In genomic region chr2:74415762-74416395, GRCh38 we compare ENCODE assay signal across 10 cellular contexts. TPM values are rescaled to one million over a fixed set of nuclear protein-coding genes. Genes with fewer than 3 reads are reported as not detected.
DNase-seq lines count a peak whose midpoint lies in the region; ATAC-seq, FAIRE-seq and TF ChIP-seq lines count a peak whose summit lies in the region.
"Had no signal": no experiment of that assay in that cellular context is flagged by ENCODE, and none has a peak within 500 bp of the region (broad histone marks: within the 10 kb centered on the region; RNA-seq: fewer than 3 reads in every experiment).

No MANE protein-coding gene starts in this region.

- peaks cover 18% of the 10 kb centered on the region for H3K4me1 Mint-ChIP-seq in activated CD8-positive, alpha-beta T cell treated with anti-CD3 and anti-CD28 coated beads for 36 hours (ENCODE audit: low read depth)
- peaks cover 32% of the 10 kb centered on the region for H3K4me1 Mint-ChIP-seq in activated CD8-positive, alpha-beta T cell treated with anti-CD3 and anti-CD28 coated beads, Interleukin-2, amount 10 ng/mL, durations not matched to agents 7 days and 5 days (ENCODE audit: low read depth)

- in situ Hi-C loops in GM12878 (cut with MboI), result no loop called here

- peaks cover 46% of the 10 kb centered on the region for H3K4me1 ChIP-seq in GM12878 (ENCODE audit: control insufficient read depth, insufficient read depth, low read length)
- peaks cover 0 to 11% (median 0%) of the 10 kb centered on the region in 4 donors for H3K4me1 ChIP-seq in right lobe of liver
- H3K4me1 ChIP-seq in tibial artery, result peaks cover 0 to 35% (median 20%) of the 10 kb centered on the region in 4 donors

- no peak for ATAC-seq in activated CD8-positive, alpha-beta T cell treated with anti-CD3 and anti-CD28 coated beads for 36 hours
- no peak for ATAC-seq in activated CD8-positive, alpha-beta T cell treated with anti-CD3 and anti-CD28 coated beads, Interleukin-2, amount 10 ng/mL, durations not matched to agents 7 days and 5 days
- ATAC-seq in GM12878, result no peak
- peak in 3 of 4 donors; percentile 5 to 17 (median 6) for ATAC-seq in right lobe of liver

- H3K4me3 ChIP-seq in GM12878 (peak overlapping the region; percentile 46; the same call in 1 of the 2 replicates), right lobe of liver (peak overlapping the region; percentile 24 to 46 (median 42)), tibial artery (peak overlapping the region; percentile 50 to 65)

- SMC1A ChIA-PET in GM12878 (lab: Charles Lee; ENCODE audit: uncharacterized antibody, unreplicated experiment), result no interaction called here

- no peaks in the 10 kb centered on the region for H3K27me3 ChIP-seq in GM12878 (replicated peaks in 1 of 2; ENCODE audit: control insufficient read depth in 2 of 2, insufficient read depth in 2 of 2, low read length in 1 of 2)
- peaks cover 0 to 4% of the 10 kb centered on the region in 2 donors for H3K27me3 ChIP-seq in right lobe of liver
- H3K27me3 ChIP-seq in tibial artery, result no peaks in the 10 kb centered on the region

- H3K36me3 ChIP-seq in GM12878 (ENCODE audit: control insufficient read depth in 2 of 2, insufficient read depth in 2 of 2, low read length in 1 of 2) (no peaks in the 10 kb centered on the region), right lobe of liver (no peaks in the 10 kb centered on the region), tibial artery (no peaks in the 10 kb centered on the region)

- WGBS in GM12878 (ENCODE audit: insufficient coverage, insufficient replicate concordance, low lambda C conversion rate, missing lambda C conversion rate), result 88% methylated on average over 35 of the region's 35 CpGs
- WGBS in right lobe of liver (ENCODE audit: insufficient coverage, low coverage, low lambda C conversion rate, missing lambda C conversion rate), result 27% methylated on average over 17 of the region's 35 CpGs

- no peak for TF ChIP-seq EP300 in GM12878 (IDR thresholded peaks at IDR 0.05; ENCODE audit: borderline replicate concordance in 1 of 2, control insufficient read depth in 1 of 2, low read depth in 2 of 2, low read length in 2 of 2)

- no peak for DNase-seq in activated CD8-positive, alpha-beta T cell treated with anti-CD3 and anti-CD28 coated beads for 36 hours
- no peak for DNase-seq in activated CD8-positive, alpha-beta T cell treated with anti-CD3 and anti-CD28 coated beads, Interleukin-2, amount 10 ng/mL, durations not matched to agents 7 days and 5 days
- no peak for DNase-seq in GM12878 (ENCODE audit: low read depth, low spot score)
- DNase-seq in right lobe of liver, result no peak
- no peak for DNase-seq in tibial artery
- no peak for DNase-seq in dedifferentiated amniotic fluid mesenchymal stem cell (ENCODE audit: extremely low spot score)
- no peak for DNase-seq in RPMI8226
- DNase-seq in NCI-H187 treated with DMSO at 0.1 percent for 48 hours (lab: John Stamatoyannopoulos, UW), result no peak
- DNase-seq: occipital lobe; stimulated activated naive CD4-positive, alpha-beta T cell treated with Interleukin-2 at 50 U/mL for 16 hours had no signal

- TF ChIP-seq CTCF in activated CD8-positive, alpha-beta T cell treated with anti-CD3 and anti-CD28 coated beads for 36 hours (IDR thresholded peaks at IDR 0.05), result no peak
- TF ChIP-seq CTCF in GM12878 (IDR thresholded peaks at IDR 0.05 in 2 of 3, conservative IDR thresholded peaks at IDR 0.05 in 1 of 3; ENCODE audit: control insufficient read depth in 2 of 3, extremely low read depth in 1 of 3, insufficient read depth in 1 of 3, low read depth in 3 of 3, low read length in 3 of 3), result no peak
- TF ChIP-seq CTCF in right lobe of liver (IDR thresholded peaks at IDR 0.05), result no peak
- no peak for TF ChIP-seq CTCF in tibial artery (IDR thresholded peaks at IDR 0.05)

- no peaks in the 10 kb centered on the region; the same call in 1 of the 2 replicates for H3K79me2 ChIP-seq in GM12878 (ENCODE audit: control insufficient read depth, insufficient read depth, low read length)

- peak overlapping the region; percentile 86 for H2AFZ ChIP-seq in GM12878 (ENCODE audit: control insufficient read depth, low read depth, low read length)

- TF ChIP-seq RAD21 in GM12878 (IDR thresholded peaks at IDR 0.05; ENCODE audit: insufficient read depth, low read depth, low read length), result no peak

- H3K9me3 ChIP-seq in GM12878 (replicated peaks; ENCODE audit: control insufficient read depth, insufficient read depth, low read length) (no peaks in the 10 kb centered on the region), right lobe of liver (no peaks in the 10 kb centered on the region), tibial artery (no peaks in the 10 kb centered on the region)

- peak overlapping the region; percentile 88 for H3K4me2 ChIP-seq in GM12878 (ENCODE audit: control insufficient read depth, insufficient read depth)

- no peak overlapping the region for H3K27ac Mint-ChIP-seq in activated CD8-positive, alpha-beta T cell treated with anti-CD3 and anti-CD28 coated beads for 36 hours
- H3K27ac Mint-ChIP-seq in activated CD8-positive, alpha-beta T cell treated with anti-CD3 and anti-CD28 coated beads, Interleukin-2, amount 10 ng/mL, durations not matched to agents 7 days and 5 days, result no peak overlapping the region

- intact Hi-C loops in activated CD8-positive, alpha-beta T cell treated with anti-CD3 and anti-CD28 coated beads for 36 hours (cut with micrococcal nuclease), result no loop called here
- intact Hi-C loops in GM12878 (cut with micrococcal nuclease; ENCODE audit: unreplicated experiment) (no loop called here), right lobe of liver (cut with DNase I) (loop anchor here in 1 of 2 donors (10.0 kb wide), 1 partner anchor 171 kb away; no protein-coding TSS in a partner anchor), tibial artery (cut with DNase I; ENCODE audit: low total_unique reads) (no loop called here)

- no TSS peak for BruUV-seq in GM12878 (replicated peaks; lab: Mats Ljungman, UMichigan)

- no peak overlapping the region for H3K9ac ChIP-seq in GM12878 (ENCODE audit: control insufficient read depth, insufficient read depth, low read length)

- no peak for FAIRE-seq in GM12878 (lab: Jason Lieb, UNC)

- H3K9me3 Mint-ChIP-seq in activated CD8-positive, alpha-beta T cell treated with anti-CD3 and anti-CD28 coated beads for 36 hours, result no peaks in the 10 kb centered on the region
- no peaks in the 10 kb centered on the region for H3K9me3 Mint-ChIP-seq in activated CD8-positive, alpha-beta T cell treated with anti-CD3 and anti-CD28 coated beads, Interleukin-2, amount 10 ng/mL, durations not matched to agents 7 days and 5 days (ENCODE audit: insufficient read depth)

- H3K36me3 Mint-ChIP-seq in activated CD8-positive, alpha-beta T cell treated with anti-CD3 and anti-CD28 coated beads for 36 hours (ENCODE audit: low read depth), result no peaks in the 10 kb centered on the region
- H3K36me3 Mint-ChIP-seq in activated CD8-positive, alpha-beta T cell treated with anti-CD3 and anti-CD28 coated beads, Interleukin-2, amount 10 ng/mL, durations not matched to agents 7 days and 5 days (ENCODE audit: low read depth), result no peaks in the 10 kb centered on the region

- no peak for TF ChIP-seq POLR2A in GM12878 (IDR thresholded peaks at IDR 0.05; ENCODE audit: low read depth, low read length)
- no peak for TF ChIP-seq POLR2A in right lobe of liver (IDR thresholded peaks at IDR 0.05)

- POLR2A ChIA-PET in activated CD8-positive, alpha-beta T cell treated with anti-CD3 and anti-CD28 coated beads for 36 hours (lab: Charles Lee), result no interaction called here
- POLR2A ChIA-PET in activated CD8-positive, alpha-beta T cell treated with anti-CD3 and anti-CD28 coated beads, Interleukin-2, amount 10 ng/mL, durations not matched to agents 7 days and 5 days (lab: Charles Lee), result interaction anchor here (1.1 kb wide), 1 partner anchor 39 kb away, joined by 3 read pairs; the partner anchor contains the start of gene INO80B
- POLR2A ChIA-PET in GM12878 (lab: Charles Lee), result no interaction called here

- RAD21 ChIA-PET in GM12878 (lab: Charles Lee; ENCODE audit: unreplicated experiment), result no interaction called here

- H3K27ac ChIP-seq in GM12878 (ENCODE audit: control insufficient read depth, insufficient read depth) (no peak overlapping the region), right lobe of liver (no peak overlapping the region), tibial artery (peak overlapping the region in 1 of 2 donors; percentile 58)

- peak overlapping the region; percentile 54 for H3K4me3 Mint-ChIP-seq in activated CD8-positive, alpha-beta T cell treated with anti-CD3 and anti-CD28 coated beads for 36 hours
- H3K4me3 Mint-ChIP-seq in activated CD8-positive, alpha-beta T cell treated with anti-CD3 and anti-CD28 coated beads, Interleukin-2, amount 10 ng/mL, durations not matched to agents 7 days and 5 days, result no peak overlapping the region

- H3K27me3 Mint-ChIP-seq in activated CD8-positive, alpha-beta T cell treated with anti-CD3 and anti-CD28 coated beads for 36 hours, result peaks cover 5% of the 10 kb centered on the region
- no peaks in the 10 kb centered on the region for H3K27me3 Mint-ChIP-seq in activated CD8-positive, alpha-beta T cell treated with anti-CD3 and anti-CD28 coated beads, Interleukin-2, amount 10 ng/mL, durations not matched to agents 7 days and 5 days (ENCODE audit: low read depth)

- no peaks in the 10 kb centered on the region for H4K20me1 ChIP-seq in GM12878 (ENCODE audit: control insufficient read depth, insufficient read depth)

- CTCF ChIA-PET in activated CD8-positive, alpha-beta T cell treated with anti-CD3 and anti-CD28 coated beads for 36 hours (lab: Charles Lee), result interaction anchor here (0.6 to 1.1 kb wide), 4 partner anchors 8 to 81 kb away, joined by 3 read pairs; no protein-coding TSS in a partner anchor
- CTCF ChIA-PET in activated CD8-positive, alpha-beta T cell treated with anti-CD3 and anti-CD28 coated beads, Interleukin-2, amount 10 ng/mL, durations not matched to agents 7 days and 5 days (lab: Charles Lee), result no interaction called here
- CTCF ChIA-PET in GM12878 (lab: Yijun Ruan, JAX), result interaction anchor here (1.0 kb wide), 2 partner anchors 10 to 39 kb away, joined by 3 to 4 read pairs; partner anchors contain the start of gene INO80B

RNA-seq across cellular contexts. Expression of gene C2orf81, which starts 5.5 kb away (rescaled TPM):
- 1 to 10 TPM; 2.6 to 3.9 TPM for total RNA-seq in activated CD8-positive, alpha-beta T cell treated with anti-CD3 and anti-CD28 coated beads for 36 hours
- 1 to 10 TPM; 1.5 TPM for total RNA-seq in activated CD8-positive, alpha-beta T cell treated with anti-CD3 and anti-CD28 coated beads, Interleukin-2, amount 10 ng/mL, durations not matched to agents 7 days and 5 days
- total RNA-seq in GM12878 (2013; cell fraction: nucleolus; rRNA removed), result 3.2 and 4.9 TPM in 2 replicates
- 3.7 and 4.4 TPM in 2 replicates for total RNA-seq in GM12878 (2014; rRNA removed)
- total RNA-seq in GM12878 (2014; rRNA removed; fragmentation: Illumina TruSeq; extraction: Trizol), result 1.3 and 2.0 TPM in 2 replicates
- total RNA-seq in GM12878 (2021), result 9.5 and 9.8 TPM in 2 replicates
- 1.8 TPM for polyA plus RNA-seq in GM12878 (2011; ENCODE audit: low read depth)
- polyA plus RNA-seq in GM12878 (2011; rRNA removed), result 0.81 and 1.1 TPM in 2 replicates
- polyA plus RNA-seq in GM12878 (2011; cell fraction: cytosol; rRNA removed), result 2.4 and 2.5 TPM in 2 replicates
- polyA plus RNA-seq in GM12878 (2011; cell fraction: nucleus; rRNA removed), result 2.6 and 3.7 TPM in 2 replicates
- polyA plus RNA-seq in GM12878 (2012), result 4.2 and 5.5 TPM in 2 replicates
- 0.57 and 1.7 TPM in 2 replicates for polyA plus RNA-seq in GM12878 (2014; fragmentation: Illumina TruSeq; extraction: Trizol)
- polyA plus RNA-seq in GM12878 (2014; fragmentation: Nextera tagmentation; extraction: Ambion mirVana), result under 1 TPM; 0.10 to 0.27 TPM
- 4.8 and 6.3 TPM in 2 replicates for polyA plus RNA-seq in GM12878 (2014; rRNA removed)
- 1 to 10 TPM; 3.3 to 3.5 TPM for polyA plus RNA-seq in GM12878 (2016; fragmentation: Nextera tagmentation; extraction: Ambion mirVana)
- polyA minus RNA-seq in GM12878 (2011; rRNA and poly(A)+ RNA removed), result 0.66 and 2.6 TPM in 2 replicates
- 1.0 and 1.6 TPM in 2 replicates for polyA minus RNA-seq in GM12878 (2011; cell fraction: cytosol; rRNA and poly(A)+ RNA removed)
- 0.73 and 1.7 TPM in 2 replicates for polyA minus RNA-seq in GM12878 (2011; cell fraction: nucleus; rRNA and poly(A)+ RNA removed)
- total RNA-seq in right lobe of liver, result under 1 TPM in 5 of 6 experiments, not detected in 1; 0.18 to 0.56 (median 0.31) TPM

RNA-seq across cellular contexts. Expression of gene WDR54, which starts 5.7 kb away (rescaled TPM):
- total RNA-seq in activated CD8-positive, alpha-beta T cell treated with anti-CD3 and anti-CD28 coated beads for 36 hours, result 100 to 1,000 TPM; 129 to 132 TPM
- total RNA-seq in activated CD8-positive, alpha-beta T cell treated with anti-CD3 and anti-CD28 coated beads, Interleukin-2, amount 10 ng/mL, durations not matched to agents 7 days and 5 days, result 10 to 100 TPM; 93.7 to 96.9 TPM
- 58.9 and 61.5 TPM in 2 replicates for total RNA-seq in GM12878 (2013; cell fraction: nucleolus; rRNA removed)
- total RNA-seq in GM12878 (2014; rRNA removed), result 71.8 and 77.1 TPM in 2 replicates
- 38.2 and 39.0 TPM in 2 replicates for total RNA-seq in GM12878 (2014; rRNA removed; fragmentation: Illumina TruSeq; extraction: Trizol)
- total RNA-seq in GM12878 (2021), result 64.8 and 66.0 TPM in 2 replicates
- polyA plus RNA-seq in GM12878 (2011; ENCODE audit: low read depth), result 64.2 TPM
- 72.2 and 116 TPM in 2 replicates for polyA plus RNA-seq in GM12878 (2011; rRNA removed)
- 215 and 228 TPM in 2 replicates for polyA plus RNA-seq in GM12878 (2011; cell fraction: cytosol; rRNA removed)
- 204 and 286 TPM in 2 replicates for polyA plus RNA-seq in GM12878 (2011; cell fraction: nucleus; rRNA removed)
- 92.9 and 130 TPM in 2 replicates for polyA plus RNA-seq in GM12878 (2012)
- polyA plus RNA-seq in GM12878 (2014; fragmentation: Illumina TruSeq; extraction: Trizol), result 22.3 and 43.0 TPM in 2 replicates
- 10 to 100 TPM; 88.7 to 89.5 TPM for polyA plus RNA-seq in GM12878 (2014; fragmentation: Nextera tagmentation; extraction: Ambion mirVana)
- polyA plus RNA-seq in GM12878 (2014; rRNA removed), result 80.8 and 90.9 TPM in 2 replicates
- 100 to 1,000 TPM; 104 to 116 TPM for polyA plus RNA-seq in GM12878 (2016; fragmentation: Nextera tagmentation; extraction: Ambion mirVana)
- polyA minus RNA-seq in GM12878 (2011; rRNA and poly(A)+ RNA removed), result 151 and 248 TPM in 2 replicates
- polyA minus RNA-seq in GM12878 (2011; cell fraction: cytosol; rRNA and poly(A)+ RNA removed), result 50.4 and 56.4 TPM in 2 replicates
- 41.8 and 61.0 TPM in 2 replicates for polyA minus RNA-seq in GM12878 (2011; cell fraction: nucleus; rRNA and poly(A)+ RNA removed)
- total RNA-seq in right lobe of liver, result 1 to 10 TPM; 1.6 to 5.3 (median 2.2) TPM

RNA-seq across cellular contexts. Expression of gene RTKN, which starts 25.9 kb away (rescaled TPM):
- total RNA-seq in activated CD8-positive, alpha-beta T cell treated with anti-CD3 and anti-CD28 coated beads for 36 hours, result 1 to 10 TPM; 1.2 to 1.6 TPM
- under 1 TPM; 0.37 to 0.57 TPM for total RNA-seq in activated CD8-positive, alpha-beta T cell treated with anti-CD3 and anti-CD28 coated beads, Interleukin-2, amount 10 ng/mL, durations not matched to agents 7 days and 5 days
- total RNA-seq in GM12878 (2013; cell fraction: nucleolus; rRNA removed), result 22.6 and 24.7 TPM in 2 replicates
- total RNA-seq in GM12878 (2014; rRNA removed), result 8.7 and 9.4 TPM in 2 replicates
- total RNA-seq in GM12878 (2014; rRNA removed; fragmentation: Illumina TruSeq; extraction: Trizol), result 4.0 and 5.4 TPM in 2 replicates
- total RNA-seq in GM12878 (2021), result 11.9 and 12.3 TPM in 2 replicates
- 3.7 TPM for polyA plus RNA-seq in GM12878 (2011; ENCODE audit: low read depth)
- 1.8 and 3.2 TPM in 2 replicates for polyA plus RNA-seq in GM12878 (2011; rRNA removed)
- polyA plus RNA-seq in GM12878 (2011; cell fraction: cytosol; rRNA removed), result 2.9 and 4.0 TPM in 2 replicates
- 14.3 and 20.0 TPM in 2 replicates for polyA plus RNA-seq in GM12878 (2011; cell fraction: nucleus; rRNA removed)
- 6.4 and 7.4 TPM in 2 replicates for polyA plus RNA-seq in GM12878 (2012)
- 2.8 and 6.0 TPM in 2 replicates for polyA plus RNA-seq in GM12878 (2014; fragmentation: Illumina TruSeq; extraction: Trizol)
- polyA plus RNA-seq in GM12878 (2014; fragmentation: Nextera tagmentation; extraction: Ambion mirVana), result under 1 TPM; 0.50 to 0.91 TPM
- polyA plus RNA-seq in GM12878 (2014; rRNA removed), result 12.3 and 16.1 TPM in 2 replicates
- 1 to 10 TPM; 4.8 to 5.3 TPM for polyA plus RNA-seq in GM12878 (2016; fragmentation: Nextera tagmentation; extraction: Ambion mirVana)
- polyA minus RNA-seq in GM12878 (2011; rRNA and poly(A)+ RNA removed), result 3.5 and 5.3 TPM in 2 replicates
- polyA minus RNA-seq in GM12878 (2011; cell fraction: cytosol; rRNA and poly(A)+ RNA removed), result 2.0 and 2.1 TPM in 2 replicates
- polyA minus RNA-seq in GM12878 (2011; cell fraction: nucleus; rRNA and poly(A)+ RNA removed), result 6.4 and 8.7 TPM in 2 replicates
- 100 to 1,000 TPM in 2 of 6 experiments, 10 to 100 TPM in 4; 61.5 to 103 (median 83.0) TPM for total RNA-seq in right lobe of liver

RNA-seq across cellular contexts. Expression of gene DCTN1, which starts 35.8 kb away (rescaled TPM):
- 10 to 100 TPM; 67.3 to 81.4 TPM for total RNA-seq in activated CD8-positive, alpha-beta T cell treated with anti-CD3 and anti-CD28 coated beads for 36 hours
- 100 to 1,000 TPM; 112 to 115 TPM for total RNA-seq in activated CD8-positive, alpha-beta T cell treated with anti-CD3 and anti-CD28 coated beads, Interleukin-2, amount 10 ng/mL, durations not matched to agents 7 days and 5 days
- 70.8 and 76.5 TPM in 2 replicates for total RNA-seq in GM12878 (2013; cell fraction: nucleolus; rRNA removed)
- total RNA-seq in GM12878 (2014; rRNA removed) (69.5 and 87.1 TPM in 2 replicates), GM12878 (2014; rRNA removed; fragmentation: Illumina TruSeq; extraction: Trizol) (57.1 and 64.5 TPM in 2 replicates), GM12878 (2021) (108 and 109 TPM in 2 replicates), right lobe of liver (10 to 100 TPM; 33.7 to 47.9 (median 37.3) TPM)
- 30.4 TPM for polyA plus RNA-seq in GM12878 (2011; ENCODE audit: low read depth)
- polyA plus RNA-seq in GM12878 (2011; rRNA removed) (36.0 and 49.5 TPM in 2 replicates), GM12878 (2014; fragmentation: Illumina TruSeq; extraction: Trizol) (26.7 and 64.1 TPM in 2 replicates), GM12878 (2014; fragmentation: Nextera tagmentation; extraction: Ambion mirVana) (10 to 100 TPM; 44.1 to 55.6 TPM), GM12878 (2014; rRNA removed) (65.1 and 81.9 TPM in 2 replicates), GM12878 (2016; fragmentation: Nextera tagmentation; extraction: Ambion mirVana) (100 to 1,000 TPM; 113 to 116 TPM)
- polyA plus RNA-seq in GM12878 (2011; cell fraction: cytosol; rRNA removed), result 64.3 and 72.8 TPM in 2 replicates
- polyA plus RNA-seq in GM12878 (2011; cell fraction: nucleus; rRNA removed), result 114 and 145 TPM in 2 replicates
- polyA plus RNA-seq in GM12878 (2012), result 56.2 and 64.6 TPM in 2 replicates
- 91.9 and 114 TPM in 2 replicates for polyA minus RNA-seq in GM12878 (2011; rRNA and poly(A)+ RNA removed)
- polyA minus RNA-seq in GM12878 (2011; cell fraction: cytosol; rRNA and poly(A)+ RNA removed), result 38.2 and 47.2 TPM in 2 replicates
- 32.4 and 56.3 TPM in 2 replicates for polyA minus RNA-seq in GM12878 (2011; cell fraction: nucleus; rRNA and poly(A)+ RNA removed)

RNA-seq across cellular contexts. Expression of gene INO80B, which starts 39.0 kb away (rescaled TPM):
- 10 to 100 TPM; 23.9 to 24.2 TPM for total RNA-seq in activated CD8-positive, alpha-beta T cell treated with anti-CD3 and anti-CD28 coated beads for 36 hours
- 10 to 100 TPM; 25.7 to 29.1 TPM for total RNA-seq in activated CD8-positive, alpha-beta T cell treated with anti-CD3 and anti-CD28 coated beads, Interleukin-2, amount 10 ng/mL, durations not matched to agents 7 days and 5 days
- 54.1 and 56.3 TPM in 2 replicates for total RNA-seq in GM12878 (2013; cell fraction: nucleolus; rRNA removed)
- 14.8 and 16.5 TPM in 2 replicates for total RNA-seq in GM12878 (2014; rRNA removed)
- total RNA-seq in GM12878 (2014; rRNA removed; fragmentation: Illumina TruSeq; extraction: Trizol), result 11.0 and 11.2 TPM in 2 replicates
- 26.7 and 26.9 TPM in 2 replicates for total RNA-seq in GM12878 (2021)
- 6.3 TPM for polyA plus RNA-seq in GM12878 (2011; ENCODE audit: low read depth)
- polyA plus RNA-seq in GM12878 (2011; rRNA removed), result 11.3 and 14.8 TPM in 2 replicates
- polyA plus RNA-seq in GM12878 (2011; cell fraction: cytosol; rRNA removed), result 8.0 and 8.9 TPM in 2 replicates
- 70.4 and 72.7 TPM in 2 replicates for polyA plus RNA-seq in GM12878 (2011; cell fraction: nucleus; rRNA removed)
- 21.6 and 22.4 TPM in 2 replicates for polyA plus RNA-seq in GM12878 (2012)
- 13.7 and 15.0 TPM in 2 replicates for polyA plus RNA-seq in GM12878 (2014; fragmentation: Illumina TruSeq; extraction: Trizol)
- 1 to 10 TPM; 1.3 to 1.8 TPM for polyA plus RNA-seq in GM12878 (2014; fragmentation: Nextera tagmentation; extraction: Ambion mirVana)
- 16.7 and 21.3 TPM in 2 replicates for polyA plus RNA-seq in GM12878 (2014; rRNA removed)
- polyA plus RNA-seq in GM12878 (2016; fragmentation: Nextera tagmentation; extraction: Ambion mirVana), result 1 to 10 TPM; 5.0 to 6.7 TPM
- 4.7 and 5.7 TPM in 2 replicates for polyA minus RNA-seq in GM12878 (2011; rRNA and poly(A)+ RNA removed)
- polyA minus RNA-seq in GM12878 (2011; cell fraction: cytosol; rRNA and poly(A)+ RNA removed), result 2.4 TPM in 1 of 2 replicates, not detected in the other
- polyA minus RNA-seq in GM12878 (2011; cell fraction: nucleus; rRNA and poly(A)+ RNA removed), result 14.5 and 26.4 TPM in 2 replicates
- total RNA-seq in right lobe of liver, result 10 to 100 TPM in 5 of 6 experiments, 1 to 10 TPM in 1; 3.4 to 20.3 (median 18.8) TPM

Comparison
In these comparisons a context has a peak if more than half of its experiments do, and no peak if none do; other contexts are left out.
1. ATAC-seq: peak in right lobe of liver (3 of 4); none in activated CD8-positive, alpha-beta T cell treated with anti-CD3 and anti-CD28 coated beads for 36 hours (single experiment), activated CD8-positive, alpha-beta T cell treated with anti-CD3 and anti-CD28 coated beads, Interleukin-2, amount 10 ng/mL, durations not matched to agents 7 days and 5 days (single experiment) and GM12878 (single experiment).
2. RNA of gene WDR54, which starts 5.7 kb away (total RNA-seq): 129 to 132 TPM in activated CD8-positive, alpha-beta T cell treated with anti-CD3 and anti-CD28 coated beads for 36 hours, 93.7 to 96.9 TPM in activated CD8-positive, alpha-beta T cell treated with anti-CD3 and anti-CD28 coated beads, Interleukin-2, amount 10 ng/mL, durations not matched to agents 7 days and 5 days and 38.2 to 77.1 TPM in GM12878; 1.6 to 5.3 TPM in right lobe of liver; every median in the first group is over 4 times any median in the second.
3. Peak in every context shown above with its lines, with median percentiles within 50 percentile points of each other: H3K4me3 ChIP-seq.